In genomic region chr5:142491260-142491659, GRCh38 we compare ENCODE assay signal across 17 cellular contexts.
A peak's percentile ranks its signal among the peaks of the same experiment; 100 is the strongest.
DNase-seq lines count a peak whose midpoint lies in the region; ATAC-seq, FAIRE-seq and TF ChIP-seq lines count a peak whose summit lies in the region.
"Had no signal": no experiment of that assay in that cellular context is flagged by ENCODE, and none has a peak within 500 bp of the region (broad histone marks: within the 10 kb centered on the region; RNA-seq: fewer than 3 reads in every experiment).

No MANE protein-coding gene starts in this region.

- DNase-seq in H7 (peak; percentile 54), K562 (ENCODE audit: extremely low read depth in 1 of 4, low spot score in 3 of 4) (no peak), inferior parietal cortex (ENCODE audit: extremely low spot score) (peak; percentile 25), psoas muscle (no peak), frontal cortex (ENCODE audit: low spot score in 2 of 2) (no peak), DMS 273 treated with DMSO at 0.1 percent for 48 hours (lab: John Stamatoyannopoulos, UW) (no peak)
- DNase-seq: activated CD4-positive, alpha-beta T cell treated with anti-CD3 and anti-CD28 coated beads for 1 hour; EL; HCEC 1CT; NCI-H1417 treated with DMSO at 0.1 percent for 48 hours; stimulated activated naive CD4-positive, alpha-beta T cell; T-cell had no signal

- TF ChIP-seq CTCF in K562 (IDR thresholded peaks at IDR 0.05 in 2 of 3, conservative IDR thresholded peaks at IDR 0.05 in 1 of 3; ENCODE audit: insufficient read depth in 2 of 3, low read depth in 1 of 3, low read length in 3 of 3) (no peak), psoas muscle (IDR thresholded peaks at IDR 0.05) (no peak)

- H3K4me1 ChIP-seq in K562 (replicated peaks in 1 of 2; ENCODE audit: control insufficient read depth in 2 of 2, insufficient read depth in 2 of 2, low read length in 2 of 2) (no peaks in the 10 kb centered on the region), psoas muscle (peaks cover 6% of the 10 kb centered on the region)

- no peak overlapping the region for H3K9ac ChIP-seq in K562 (ENCODE audit: insufficient read depth in 1 of 2, low read depth in 2 of 2, low read length in 2 of 2)

- no peak overlapping the region for H3K4me2 ChIP-seq in K562 (ENCODE audit: insufficient read depth, low read length)

- ATAC-seq in K562 (no peak), psoas muscle (no peak), GM18520 (IDR thresholded peaks at IDR 0.05; ENCODE audit: unreplicated experiment) (no peak)
- no peak for ATAC-seq in stimulated activated memory B cell treated with anti-CD40 and anti-IgM and Interleukin-4, amounts not matched to agents 10 μg/mL and 1 μg/mL and 100 μg/mL, for 72 hours
- ATAC-seq: T-cell had no signal

- H3K9me3 ChIP-seq in K562 (replicated peaks; ENCODE audit: control insufficient read depth, insufficient read depth, low read depth, low read length) (no peaks in the 10 kb centered on the region), psoas muscle (no peaks in the 10 kb centered on the region)
- H3K9me3 ChIP-seq: ascending aorta, neutrophil had no signal

- no peaks in the 10 kb centered on the region for H3K36me3 ChIP-seq in H7 (replicated peaks; ENCODE audit: control insufficient read depth, insufficient read depth, low read length)
- no peaks in the 10 kb centered on the region for H3K36me3 ChIP-seq in K562 (ENCODE audit: control insufficient read depth, insufficient read depth, low read length)
- H3K36me3 ChIP-seq in psoas muscle (ENCODE audit: insufficient read depth in 1 of 2, low read depth in 1 of 2), result no peaks in the 10 kb centered on the region
- H3K36me3 ChIP-seq: ascending aorta, neutrophil had no signal

- no peak overlapping the region for H3K27ac Mint-ChIP-seq in stimulated activated memory B cell treated with anti-CD40 and anti-IgM and Interleukin-4, amounts not matched to agents 10 μg/mL and 1 μg/mL and 100 μg/mL, for 72 hours
- H3K27ac Mint-ChIP-seq: B cell, T-cell had no signal

- POLR2A ChIA-PET in K562 (lab: Yijun Ruan, JAX), result interaction anchor here (0.7 to 1.0 kb wide), 2 partner anchors 10 to 32 kb away, joined by 3 to 4 read pairs; no protein-coding TSS in a partner anchor

- H3K9me3 Mint-ChIP-seq in stimulated activated memory B cell treated with anti-CD40 and anti-IgM and Interleukin-4, amounts not matched to agents 10 μg/mL and 1 μg/mL and 100 μg/mL, for 72 hours, result peaks cover 3% of the 10 kb centered on the region
- H3K9me3 Mint-ChIP-seq: T-cell had no signal

- no peaks in the 10 kb centered on the region for H3K9me1 ChIP-seq in K562 (ENCODE audit: control insufficient read depth, insufficient read depth, low read length)

- peaks cover 7% of the 10 kb centered on the region for H3K27me3 Mint-ChIP-seq in stimulated activated memory B cell treated with anti-CD40 and anti-IgM and Interleukin-4, amounts not matched to agents 10 μg/mL and 1 μg/mL and 100 μg/mL, for 72 hours

- no peaks in the 10 kb centered on the region for H3K36me3 Mint-ChIP-seq in stimulated activated memory B cell treated with anti-CD40 and anti-IgM and Interleukin-4, amounts not matched to agents 10 μg/mL and 1 μg/mL and 100 μg/mL, for 72 hours
- H3K36me3 Mint-ChIP-seq: T-cell had no signal

- TF ChIP-seq POLR2A in K562 (conservative IDR thresholded peaks at IDR 0.05), result no peak

- no peak overlapping the region for H3K27ac ChIP-seq in K562 (ENCODE audit: extremely low read depth, low read depth, low read length)
- H3K27ac ChIP-seq in psoas muscle, result peak overlapping the region; percentile 41
- H3K27ac ChIP-seq: ascending aorta, neutrophil had no signal

- 43% methylated on average over 7 of the region's 8 CpGs for WGBS in K562 (ENCODE audit: insufficient coverage, low coverage, missing lambda C conversion rate)
- WGBS in psoas muscle, 3 donors, result 38 to 46% (median 41%) methylated on average over 8 of the region's 8 CpGs

- no peak for TF ChIP-seq EP300 in K562 (IDR thresholded peaks at IDR 0.05; ENCODE audit: low read length)

- H3K79me2 ChIP-seq in K562 (ENCODE audit: control insufficient read depth, insufficient read depth, low read length), result no peaks in the 10 kb centered on the region

- H3K4me1 Mint-ChIP-seq in stimulated activated memory B cell treated with anti-CD40 and anti-IgM and Interleukin-4, amounts not matched to agents 10 μg/mL and 1 μg/mL and 100 μg/mL, for 72 hours, result no peaks in the 10 kb centered on the region

- H3K4me3 ChIP-seq in H7 (ENCODE audit: insufficient read depth, low read depth, low read length) (no peak overlapping the region), K562 (no peak overlapping the region), psoas muscle (no peak overlapping the region)
- H3K4me3 ChIP-seq: ascending aorta had no signal

- no peaks in the 10 kb centered on the region for H4K20me1 ChIP-seq in K562 (replicated peaks; ENCODE audit: control insufficient read depth, insufficient read depth, low read length)

- no peaks in the 10 kb centered on the region for H3K27me3 ChIP-seq in H7 (ENCODE audit: control insufficient read depth, insufficient read depth, low read length)
- 0 out of 5 replicates have a peak, but pooled peaks cover 2 to 3% of the 10 kb centered on the region in 2 experiments for H3K27me3 ChIP-seq in K562 (ENCODE audit: control insufficient read depth in 2 of 2, insufficient read depth in 2 of 2, low read length in 2 of 2)
- no peaks in the 10 kb centered on the region for H3K27me3 ChIP-seq in psoas muscle (ENCODE audit: insufficient read depth in 3 of 3, low read length in 2 of 3)
- H3K27me3 ChIP-seq: ascending aorta had no signal

- TF ChIP-seq RAD21 in K562 (CRISPR knock-in tag; conservative IDR thresholded peaks at IDR 0.05 in 1 of 2, IDR thresholded peaks at IDR 0.05 in 1 of 2), result no peak

- in situ Hi-C loops in K562 (cut with MboI), result no loop called here

- no TSS peak for BruUV-seq in K562 (replicated peaks; lab: Mats Ljungman, UMichigan)

- intact Hi-C loops in K562 (cut with micrococcal nuclease) (no loop called here), psoas muscle (cut with DNase I) (no loop called here)

- FAIRE-seq in K562 (lab: Jason Lieb, UNC), result no peak
- FAIRE-seq in frontal cortex (lab: Jason Lieb, UNC), result no peak

- no peak overlapping the region for H2AFZ ChIP-seq in K562 (ENCODE audit: low read depth, low read length)

- CTCF ChIA-PET in K562 (lab: Yijun Ruan, JAX; ENCODE audit: low intra/inter-chr PET ratio), result no interaction called here

- no peak overlapping the region for H3K4me3 Mint-ChIP-seq in stimulated activated memory B cell treated with anti-CD40 and anti-IgM and Interleukin-4, amounts not matched to agents 10 μg/mL and 1 μg/mL and 100 μg/mL, for 72 hours
- H3K4me3 Mint-ChIP-seq: B cell, T-cell had no signal

TF ChIP-seq in K562, 482 proteins besides CTCF, POLR2A, EP300 and RAD21:
- peak; percentile 44; the same call in 1 of the 2 replicates for TF ChIP-seq ZNF263 (CRISPR knock-in tag; IDR thresholded peaks at IDR 0.05; ENCODE audit: borderline replicate concordance)
- TF ChIP-seq SMARCA4 (IDR thresholded peaks at IDR 0.05), result no peak

Comparison
In these comparisons a context has a peak if more than half of its experiments do, and no peak if none do; other contexts are left out.
1. DNase-seq: peak in H7 (single experiment) and inferior parietal cortex (single experiment); none in K562 (0 of 4), psoas muscle (0 of 2), frontal cortex (0 of 2) and DMS 273 treated with DMSO at 0.1 percent for 48 hours (single experiment).